Comparison of ENCODE assay signal across 1 cellular context in the genomic region with DNA sequence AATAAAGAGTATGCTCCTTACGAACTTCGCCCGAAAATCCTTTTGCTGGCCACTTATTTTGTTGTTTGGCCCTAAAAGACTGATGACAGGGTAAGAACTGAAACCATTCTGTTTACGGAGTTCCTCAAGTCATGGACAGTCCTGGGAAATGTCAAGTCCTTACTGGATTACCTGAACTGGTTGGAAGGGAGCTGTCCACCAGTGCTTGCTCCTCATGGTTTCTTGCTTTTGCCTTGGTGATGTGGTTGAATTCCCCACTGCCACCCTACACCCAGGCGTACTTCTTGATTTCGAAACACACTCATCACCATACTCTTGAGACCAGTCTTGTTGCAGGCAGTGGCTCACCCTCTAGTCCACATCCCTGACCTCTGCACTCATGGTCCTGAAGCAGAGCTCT.
TF ChIP-seq lines count a peak whose summit lies in the region.

No MANE protein-coding gene starts in this region.

TF ChIP-seq in GM23338, 12 proteins besides CTCF, POLR2A, EP300 and RAD21 (continued from another document):
- TF ChIP-seq, protein P1, sequence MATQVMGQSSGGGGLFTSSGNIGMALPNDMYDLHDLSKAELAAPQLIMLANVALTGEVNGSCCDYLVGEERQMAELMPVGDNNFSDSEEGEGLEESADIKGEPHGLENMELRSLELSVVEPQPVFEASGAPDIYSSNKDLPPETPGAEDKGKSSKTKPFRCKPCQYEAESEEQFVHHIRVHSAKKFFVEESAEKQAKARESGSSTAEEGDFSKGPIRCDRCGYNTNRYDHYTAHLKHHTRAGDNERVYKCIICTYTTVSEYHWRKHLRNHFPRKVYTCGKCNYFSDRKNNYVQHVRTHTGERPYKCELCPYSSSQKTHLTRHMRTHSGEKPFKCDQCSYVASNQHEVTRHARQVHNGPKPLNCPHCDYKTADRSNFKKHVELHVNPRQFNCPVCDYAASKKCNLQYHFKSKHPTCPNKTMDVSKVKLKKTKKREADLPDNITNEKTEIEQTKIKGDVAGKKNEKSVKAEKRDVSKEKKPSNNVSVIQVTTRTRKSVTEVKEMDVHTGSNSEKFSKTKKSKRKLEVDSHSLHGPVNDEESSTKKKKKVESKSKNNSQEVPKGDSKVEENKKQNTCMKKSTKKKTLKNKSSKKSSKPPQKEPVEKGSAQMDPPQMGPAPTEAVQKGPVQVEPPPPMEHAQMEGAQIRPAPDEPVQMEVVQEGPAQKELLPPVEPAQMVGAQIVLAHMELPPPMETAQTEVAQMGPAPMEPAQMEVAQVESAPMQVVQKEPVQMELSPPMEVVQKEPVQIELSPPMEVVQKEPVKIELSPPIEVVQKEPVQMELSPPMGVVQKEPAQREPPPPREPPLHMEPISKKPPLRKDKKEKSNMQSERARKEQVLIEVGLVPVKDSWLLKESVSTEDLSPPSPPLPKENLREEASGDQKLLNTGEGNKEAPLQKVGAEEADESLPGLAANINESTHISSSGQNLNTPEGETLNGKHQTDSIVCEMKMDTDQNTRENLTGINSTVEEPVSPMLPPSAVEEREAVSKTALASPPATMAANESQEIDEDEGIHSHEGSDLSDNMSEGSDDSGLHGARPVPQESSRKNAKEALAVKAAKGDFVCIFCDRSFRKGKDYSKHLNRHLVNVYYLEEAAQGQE (IDR thresholded peaks at IDR 0.05; ENCODE audit: unreplicated experiment), result peak; percentile 26
- no peak for TF ChIP-seq EZH2phosphoT487 (IDR thresholded peaks at IDR 0.05; ENCODE audit: unreplicated experiment)
